ENCODE assay signal across 1 cellular context in the genomic region with DNA sequence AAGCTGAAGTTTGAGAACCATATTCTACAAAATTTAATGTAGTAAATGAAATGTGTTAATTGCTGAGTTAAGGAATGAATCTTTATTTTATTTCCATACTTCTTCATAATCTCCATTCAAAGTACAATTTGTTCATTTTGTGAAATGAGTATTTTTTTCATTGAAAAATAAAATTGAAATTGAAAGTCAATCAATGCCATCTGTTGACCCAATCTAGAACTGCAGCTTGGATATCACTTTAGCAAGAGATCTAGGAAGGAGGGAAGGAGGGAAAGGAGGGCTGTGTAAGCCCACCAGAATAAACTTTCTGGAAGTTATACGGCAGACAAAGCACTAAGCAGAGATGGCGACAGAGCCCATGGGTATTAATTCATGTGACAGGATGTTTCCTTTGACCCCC.
TF ChIP-seq lines count a peak whose summit lies in the region.

No MANE protein-coding gene starts in this region.

TF ChIP-seq in HCT116, 20 proteins besides CTCF, POLR2A, EP300 and RAD21:
- TF ChIP-seq, protein P1, sequence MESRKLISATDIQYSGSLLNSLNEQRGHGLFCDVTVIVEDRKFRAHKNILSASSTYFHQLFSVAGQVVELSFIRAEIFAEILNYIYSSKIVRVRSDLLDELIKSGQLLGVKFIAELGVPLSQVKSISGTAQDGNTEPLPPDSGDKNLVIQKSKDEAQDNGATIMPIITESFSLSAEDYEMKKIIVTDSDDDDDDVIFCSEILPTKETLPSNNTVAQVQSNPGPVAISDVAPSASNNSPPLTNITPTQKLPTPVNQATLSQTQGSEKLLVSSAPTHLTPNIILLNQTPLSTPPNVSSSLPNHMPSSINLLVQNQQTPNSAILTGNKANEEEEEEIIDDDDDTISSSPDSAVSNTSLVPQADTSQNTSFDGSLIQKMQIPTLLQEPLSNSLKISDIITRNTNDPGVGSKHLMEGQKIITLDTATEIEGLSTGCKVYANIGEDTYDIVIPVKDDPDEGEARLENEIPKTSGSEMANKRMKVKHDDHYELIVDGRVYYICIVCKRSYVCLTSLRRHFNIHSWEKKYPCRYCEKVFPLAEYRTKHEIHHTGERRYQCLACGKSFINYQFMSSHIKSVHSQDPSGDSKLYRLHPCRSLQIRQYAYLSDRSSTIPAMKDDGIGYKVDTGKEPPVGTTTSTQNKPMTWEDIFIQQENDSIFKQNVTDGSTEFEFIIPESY (IDR thresholded peaks at IDR 0.05; ENCODE audit: extremely low read depth, insufficient replicate concordance, low read length), result no peak
- TF ChIP-seq CBX3 (IDR thresholded peaks at IDR 0.05; ENCODE audit: low read depth), result no peak
- no peak for TF ChIP-seq SIN3A (IDR thresholded peaks at IDR 0.05; ENCODE audit: low read depth)
- TF ChIP-seq ZFX (IDR thresholded peaks at IDR 0.05), result no peak
- no peak for TF ChIP-seq ZNF274 (IDR thresholded peaks at IDR 0.05; ENCODE audit: low read depth, low read length)
- TF ChIP-seq, protein P2, sequence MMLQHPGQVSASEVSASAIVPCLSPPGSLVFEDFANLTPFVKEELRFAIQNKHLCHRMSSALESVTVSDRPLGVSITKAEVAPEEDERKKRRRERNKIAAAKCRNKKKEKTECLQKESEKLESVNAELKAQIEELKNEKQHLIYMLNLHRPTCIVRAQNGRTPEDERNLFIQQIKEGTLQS (IDR thresholded peaks at IDR 0.05), result no peak
- TF ChIP-seq EZH2phosphoT487 (IDR thresholded peaks at IDR 0.05; ENCODE audit: borderline replicate concordance), result no peak
